ENCODE assay signal across 1 cellular context in genomic region chr17:59668816-59669215, GRCh38.
TF ChIP-seq lines count a peak whose summit lies in the region.

No MANE protein-coding gene starts in this region.

TF ChIP-seq in HepG2, 621 proteins besides CTCF, POLR2A, EP300 and RAD21:
- TF ChIP-seq ZBTB33 (CRISPR knock-in tag; IDR thresholded peaks at IDR 0.05) = no peak
- no peak for TF ChIP-seq CSRNP1 (CRISPR knock-in tag; IDR thresholded peaks at IDR 0.05)
- no peak for TF ChIP-seq ONECUT2 (CRISPR knock-in tag; IDR thresholded peaks at IDR 0.05)
- no peak for TF ChIP-seq ZNF691 (CRISPR knock-in tag; IDR thresholded peaks at IDR 0.05; ENCODE audit: borderline replicate concordance, low read depth)
- TF ChIP-seq SOX6 (IDR thresholded peaks at IDR 0.05) = no peak
- TF ChIP-seq SOX6 (CRISPR knock-in tag; IDR thresholded peaks at IDR 0.05) = no peak
- no peak for TF ChIP-seq LRRFIP1 (CRISPR knock-in tag; conservative IDR thresholded peaks at IDR 0.05)
- TF ChIP-seq JUN (CRISPR knock-in tag; IDR thresholded peaks at IDR 0.05) = no peak
- no peak for TF ChIP-seq ATF7-NPFF (CRISPR knock-in tag; IDR thresholded peaks at IDR 0.05; ENCODE audit: low read depth)
- no peak for TF ChIP-seq PHF5A (CRISPR knock-in tag; IDR thresholded peaks at IDR 0.05; ENCODE audit: low read depth, unreplicated experiment)
- no peak for TF ChIP-seq HOXD1 (CRISPR knock-in tag; IDR thresholded peaks at IDR 0.05)
- no peak for TF ChIP-seq ZNF570 (CRISPR knock-in tag; IDR thresholded peaks at IDR 0.05; ENCODE audit: borderline replicate concordance)
- TF ChIP-seq TCF7L2 (IDR thresholded peaks at IDR 0.05; ENCODE audit: low read depth, low read length) = no peak
- no peak for TF ChIP-seq TBX3 (IDR thresholded peaks at IDR 0.05; ENCODE audit: borderline replicate concordance)
- no peak for TF ChIP-seq NFKBIZ (CRISPR knock-in tag; IDR thresholded peaks at IDR 0.05)
- no peak for TF ChIP-seq KLF9 (CRISPR knock-in tag; IDR thresholded peaks at IDR 0.05; ENCODE audit: low read depth)
- no peak for TF ChIP-seq NKX3-1 (CRISPR knock-in tag; IDR thresholded peaks at IDR 0.05)
